In genomic region chr1:206517784-206518183, GRCh38 we compare ENCODE assay signal across 17 cellular contexts. TPM values are rescaled to one million over a fixed set of nuclear protein-coding genes. Genes with fewer than 3 reads are reported as not detected.
DNase-seq lines count a peak whose midpoint lies in the region; ATAC-seq and TF ChIP-seq lines count a peak whose summit lies in the region.
"Had no signal": no experiment of that assay in that cellular context is flagged by ENCODE, and none has a peak within 500 bp of the region (broad histone marks: within the 10 kb centered on the region; RNA-seq: fewer than 3 reads in every experiment).

No MANE protein-coding gene starts in this region.

- ATAC-seq in body of pancreas, result no peak

- H3K4me1 ChIP-seq in BLaER1 (peaks cover 63% of the 10 kb centered on the region), body of pancreas (peaks cover 63% of the 10 kb centered on the region)
- H3K4me1 ChIP-seq: BE2C had no signal

- no peak for TF ChIP-seq POLR2A in body of pancreas (IDR thresholded peaks at IDR 0.05)

- TF ChIP-seq CTCF in body of pancreas (IDR thresholded peaks at IDR 0.05) (no peak), GM13976 (IDR thresholded peaks at IDR 0.05; ENCODE audit: borderline replicate concordance, control extremely low read depth, extremely low read depth, insufficient read depth, missing control alignments) (no peak), GM10248 (IDR thresholded peaks at IDR 0.05; ENCODE audit: control extremely low read depth, extremely low read depth, low read depth, missing control alignments) (no peak)

- no peak overlapping the region for H3K9ac ChIP-seq in BLaER1

- H3K27me3 ChIP-seq in BLaER1 (no peaks in the 10 kb centered on the region), body of pancreas (no peaks in the 10 kb centered on the region)
- H3K27me3 ChIP-seq: Peyer's patch, SJSA1 had no signal

- intact Hi-C loops in body of pancreas (cut with DNase I) (no loop called here), posterior vena cava (cut with DNase I) (loop anchor here in 1 of 2 donors (5.0 kb wide), 1 partner anchor 1595 kb away; no protein-coding TSS in a partner anchor)

- 66 to 81% methylated on average over 8 of the region's 8 CpGs for WGBS in body of pancreas, 2 donors

- H3K4me2 ChIP-seq in BLaER1, result peak overlapping the region; percentile 99

- peaks cover 27% of the 10 kb centered on the region for H3K36me3 ChIP-seq in BLaER1
- no peaks in the 10 kb centered on the region for H3K36me3 ChIP-seq in body of pancreas (replicated peaks in 1 of 2; ENCODE audit: insufficient read depth in 1 of 2, low read depth in 2 of 2)
- H3K36me3 ChIP-seq: BE2C, Peyer's patch, SJSA1 had no signal

- POLR2A ChIA-PET in GM10248 (lab: Yijun Ruan, JAX), result interaction anchor here (0.8 to 1.0 kb wide), 3 partner anchors 11 to 92 kb away, joined by 4 to 6 read pairs (median 4); partner anchors contain the start of gene RASSF5

- in situ Hi-C loops in GM13976 (cut with MboI; ENCODE audit: low sequenced_read_pairs, unreplicated experiment), result no loop called here

- CTCF ChIA-PET in GM10248 (lab: Yijun Ruan, JAX), result interaction anchor here (1.0 to 3.6 kb wide), 8 partner anchors 11 to 66 kb away, joined by 3 to 13 read pairs (median 6); partner anchors contain the start of gene RASSF5

- H3K9me3 ChIP-seq in BLaER1 (no peaks in the 10 kb centered on the region), body of pancreas (no peaks in the 10 kb centered on the region)
- H3K9me3 ChIP-seq: BE2C, Peyer's patch, SJSA1 had no signal

- H3K4me3 ChIP-seq in BLaER1 (no peak overlapping the region), body of pancreas (no peak overlapping the region)
- H3K4me3 ChIP-seq: Peyer's patch, SJSA1 had no signal

- peaks cover 77% of the 10 kb centered on the region for H4K20me1 ChIP-seq in BLaER1

- DNase-seq in NCI-H2171 treated with DMSO at 0.1 percent for 48 hours (lab: John Stamatoyannopoulos, UW) (peak; percentile 73), body of pancreas (no peak), posterior vena cava (ENCODE audit: low spot score) (peak; percentile 29), GM13976 (ENCODE audit: low spot score) (no peak), GM10248 (ENCODE audit: extremely low spot score) (no peak)
- no peak for DNase-seq in activated naive CD4-positive, alpha-beta T cell treated with anti-CD3 and anti-CD28 coated beads, Interleukin-2, amount 50 U/mL, for 16 hours
- DNase-seq: BE2C; CD4-positive, alpha-beta memory T cell; DMS53; NCI-H1105; NCI-H1694; NCI-H345; NCI-H526 treated with DMSO at 0.1 percent for 48 hours; NK-92 treated with Interleukin-12 subunit alpha and Interleukin-12 subunit beta, amount 100 ng/mL, for 24 hours; Peyer's patch had no signal

- H3K27ac ChIP-seq in BLaER1 (no peak overlapping the region), body of pancreas (peak overlapping the region in 3 of 4 donors; percentile 56 to 63 (median 56))
- H3K27ac ChIP-seq: Peyer's patch, SJSA1 had no signal

RNA-seq across cellular contexts. Expression of gene RASSF5, which starts 10.5 kb away (rescaled TPM):
- total RNA-seq in body of pancreas (10 to 100 TPM; 21.5 to 35.9 TPM), posterior vena cava (10 to 100 TPM; 11.0 to 13.3 TPM)

RNA-seq across cellular contexts. Expression of gene IKBKE, which starts 47.5 kb away (rescaled TPM):
- total RNA-seq in body of pancreas (10 to 100 TPM in 1 of 2 donors, 1 to 10 TPM in 1; 5.4 to 10.2 TPM), posterior vena cava (1 to 10 TPM; 4.8 to 6.5 TPM)

Comparison
In these comparisons a context has a peak if more than half of its experiments do, and no peak if none do; other contexts are left out.
1. DNase-seq: peak in NCI-H2171 treated with DMSO at 0.1 percent for 48 hours (single experiment) and posterior vena cava (single experiment); none in body of pancreas (0 of 4), GM13976 (single experiment), GM10248 (single experiment) and activated naive CD4-positive, alpha-beta T cell treated with anti-CD3 and anti-CD28 coated beads, Interleukin-2, amount 50 U/mL, for 16 hours (single experiment).